Comparison of ENCODE assay signal across 32 cellular contexts in the genomic region with DNA sequence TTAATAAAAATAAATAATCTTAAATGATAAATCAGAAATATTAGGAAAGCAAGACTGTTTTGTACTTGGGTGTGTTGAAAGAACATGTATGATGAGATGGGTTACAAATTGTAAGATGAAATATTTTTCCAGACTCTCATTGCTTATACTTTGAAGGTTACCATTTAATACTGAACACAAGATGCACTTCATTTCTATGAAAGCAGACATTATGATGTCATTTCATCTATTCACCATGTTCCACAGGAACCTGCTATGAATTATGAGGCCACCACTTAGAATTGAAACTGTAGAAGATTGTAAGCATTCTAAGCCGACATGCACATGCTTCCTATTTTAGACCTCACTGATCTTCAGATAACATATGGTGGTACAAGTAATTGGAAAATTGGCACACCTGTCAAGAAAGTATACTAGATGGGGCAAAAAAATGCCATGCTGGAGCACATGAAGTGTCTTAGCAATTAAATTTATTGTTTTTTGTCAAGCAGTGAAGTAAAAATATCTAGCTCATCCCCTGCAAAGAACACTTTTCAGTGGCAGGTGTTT.
DNase-seq lines count a peak whose midpoint lies in the region; ATAC-seq, FAIRE-seq and TF ChIP-seq lines count a peak whose summit lies in the region.
"Had no signal": no experiment of that assay in that cellular context is flagged by ENCODE, and none has a peak within 500 bp of the region (broad histone marks: within the 10 kb centered on the region; RNA-seq: fewer than 3 reads in every experiment).

No MANE protein-coding gene starts in this region.

- no peaks in the 10 kb centered on the region for H3K27me3 ChIP-seq in dorsolateral prefrontal cortex
- H3K27me3 ChIP-seq: brain microvascular endothelial cell, ovary, suprapubic skin, upper lobe of right lung had no signal

- H3K4me1 Mint-ChIP-seq in glutamatergic neuron (ENCODE audit: low read depth, unreplicated experiment): peaks cover 25% of the 10 kb centered on the region

- no peak overlapping the region for H3K4me3 ChIP-seq in dorsolateral prefrontal cortex
- H3K4me3 ChIP-seq: ovary, suprapubic skin, upper lobe of right lung had no signal

- H3K36me3 Mint-ChIP-seq in glutamatergic neuron (ENCODE audit: unreplicated experiment): no peaks in the 10 kb centered on the region

- intact Hi-C loops in dorsolateral prefrontal cortex (cut with DNase I): no loop called here

- peak overlapping the region in 10 of 59 donors; percentile 4 to 61 (median 14) for H3K27ac ChIP-seq in dorsolateral prefrontal cortex
- H3K27ac ChIP-seq: brain microvascular endothelial cell, ovary, suprapubic skin, upper lobe of right lung, WERI-Rb-1 had no signal

- no peak overlapping the region for H3K4me3 Mint-ChIP-seq in glutamatergic neuron (ENCODE audit: unreplicated experiment)
- H3K4me3 Mint-ChIP-seq: activated CD4-positive, alpha-beta T cell treated with anti-CD3 and anti-CD28 coated beads, Interleukin-2, amount 10 ng/mL, durations not matched to agents 24 days and 14 days; activated naive CD4-positive, alpha-beta T cell treated with anti-CD3 and anti-CD28 coated beads, Interleukin-2, amount 50 U/mL, for 24 hours; nephron progenitor cell had no signal

- peak overlapping the region; percentile 72 for H3K27ac Mint-ChIP-seq in glutamatergic neuron (ENCODE audit: unreplicated experiment)
- H3K27ac Mint-ChIP-seq: activated CD4-positive, alpha-beta T cell treated with anti-CD3 and anti-CD28 coated beads, Interleukin-2, amount 10 ng/mL, durations not matched to agents 24 days and 14 days; activated naive CD4-positive, alpha-beta T cell treated with anti-CD3 and anti-CD28 coated beads, Interleukin-2, amount 50 U/mL, for 24 hours; nephron progenitor cell had no signal

- FAIRE-seq in G401.6 (lab: Jason Lieb, UNC): peak; percentile 74
- FAIRE-seq: endothelial cell of umbilical vein had no signal

- DNase-seq in NCI-H1436 (lab: John Stamatoyannopoulos, UW) (peak; percentile 36), NCI-H524 (lab: John Stamatoyannopoulos, UW) (peak; percentile 50 to 88), glutamatergic neuron (no peak), dorsolateral prefrontal cortex (no peak), HuH-7.5 (ENCODE audit: low spot score) (no peak)
- DNase-seq: activated CD4-positive, alpha-beta T cell treated with anti-CD3 and anti-CD28 coated beads, Interleukin-2, amount 10 ng/mL, durations not matched to agents 24 days and 14 days; activated CD8-positive, alpha-beta memory T cell treated with anti-CD3 and anti-CD28 coated beads for 24 hours; activated T-cell treated with anti-CD3 and anti-CD28 coated beads for 4 hours; amniotic stem cell; brain microvascular endothelial cell; DMS53; GF-D8; HCEC 1CT; Karpas-422; left colon; NCI-H1930; NCI-H510A; nephron progenitor cell; ovary; retina; SIG-M5; small intestine; stimulated activated naive CD4-positive, alpha-beta T cell; T1000; upper lobe of right lung; WERI-Rb-1 had no signal

- ATAC-seq in HG03571 (IDR thresholded peaks at IDR 0.05; ENCODE audit: unreplicated experiment): no peak
- ATAC-seq: left colon, Panc1, upper lobe of right lung had no signal

- H3K27me3 Mint-ChIP-seq in glutamatergic neuron (ENCODE audit: unreplicated experiment): no peaks in the 10 kb centered on the region
- H3K27me3 Mint-ChIP-seq: activated CD4-positive, alpha-beta T cell treated with anti-CD3 and anti-CD28 coated beads, Interleukin-2, amount 10 ng/mL, durations not matched to agents 24 days and 14 days; activated naive CD4-positive, alpha-beta T cell treated with anti-CD3 and anti-CD28 coated beads, Interleukin-2, amount 50 U/mL, for 24 hours had no signal

- H3K9me3 Mint-ChIP-seq in glutamatergic neuron (ENCODE audit: unreplicated experiment): no peaks in the 10 kb centered on the region
- H3K9me3 Mint-ChIP-seq: activated CD4-positive, alpha-beta T cell treated with anti-CD3 and anti-CD28 coated beads, Interleukin-2, amount 10 ng/mL, durations not matched to agents 24 days and 14 days; activated naive CD4-positive, alpha-beta T cell treated with anti-CD3 and anti-CD28 coated beads, Interleukin-2, amount 50 U/mL, for 24 hours; nephron progenitor cell had no signal

- TF ChIP-seq CTCF in glutamatergic neuron (IDR thresholded peaks at IDR 0.05; ENCODE audit: partially characterized antibody, unreplicated experiment) (no peak), dorsolateral prefrontal cortex (IDR thresholded peaks at IDR 0.05 in 54 of 56, conservative IDR thresholded peaks at IDR 0.05 in 2 of 56; ENCODE audit: low read depth in 1 of 56, partially characterized antibody in 56 of 56) (no peak)

Comparison
In these comparisons a context has a peak if more than half of its experiments do, and no peak if none do; other contexts are left out.
1. DNase-seq: peak in NCI-H1436 (single experiment) and NCI-H524 (2 of 2); none in glutamatergic neuron (single experiment), dorsolateral prefrontal cortex (0 of 10) and HuH-7.5 (single experiment).